In genomic region chr22:40666151-40666848, GRCh38 we compare ENCODE assay signal across 10 cellular contexts. TPM values are rescaled to one million over a fixed set of nuclear protein-coding genes. Genes with fewer than 3 reads are reported as not detected.
DNase-seq lines count a peak whose midpoint lies in the region; ATAC-seq and TF ChIP-seq lines count a peak whose summit lies in the region.
"Had no signal": no experiment of that assay in that cellular context is flagged by ENCODE, and none has a peak within 500 bp of the region (broad histone marks: within the 10 kb centered on the region; RNA-seq: fewer than 3 reads in every experiment).

No MANE protein-coding gene starts in this region.

- H3K4me1 ChIP-seq in thyroid gland = peaks cover 11 to 23% of the 10 kb centered on the region in 2 donors

- H3K36me3 ChIP-seq in thyroid gland = no peaks in the 10 kb centered on the region

- no peaks in the 10 kb centered on the region for H3K27me3 ChIP-seq in thyroid gland

- TF ChIP-seq POLR2A in thyroid gland (IDR thresholded peaks at IDR 0.05) = no peak

- ATAC-seq in HG03280 (IDR thresholded peaks at IDR 0.05; ENCODE audit: unreplicated experiment) = no peak

- WGBS in thyroid gland, 2 donors = 41 to 49% methylated on average over 7 of the region's 7 CpGs

- H3K4me3 ChIP-seq in coronary artery = no peak overlapping the region
- no peak overlapping the region for H3K4me3 ChIP-seq in thyroid gland (replicated peaks in 1 of 3)

- H3K27ac ChIP-seq in coronary artery = peak overlapping the region; percentile 78 to 86
- H3K27ac ChIP-seq in thyroid gland = peak overlapping the region; percentile 56 to 82 (median 68)

- TF ChIP-seq CTCF in coronary artery (IDR thresholded peaks at IDR 0.05) = no peak
- TF ChIP-seq CTCF in thyroid gland (IDR thresholded peaks at IDR 0.05) = no peak

- H3K9me3 ChIP-seq in thyroid gland = no peaks in the 10 kb centered on the region

- peak; percentile 32 for DNase-seq in NCI-H1092 (lab: John Stamatoyannopoulos, UW)
- DNase-seq in NCI-H1092 treated with DMSO at 0.1 percent for 48 hours (lab: John Stamatoyannopoulos, UW) = no peak
- DNase-seq in coronary artery (ENCODE audit: low spot score) = no peak
- DNase-seq in lung microvascular endothelial cell (ENCODE audit: low read depth in 2 of 2) = peak; percentile 16 to 41
- DNase-seq in thyroid gland = peak; percentile 67 to 75
- no peak for DNase-seq in epidermal melanocyte (ENCODE audit: insufficient read length, low spot score)
- no peak for DNase-seq in T-helper 2 cell
- DNase-seq: 8988T; stimulated activated CD4-positive, alpha-beta T cell treated with anti-CD3 and anti-CD28 coated beads, Interleukin-15, amount 100 ng/mL, for 24 hours had no signal

- intact Hi-C loops in thyroid gland (cut with DNase I) = no loop called here

RNA-seq across cellular contexts. Expression of gene MCHR1, which starts 13.0 kb away (rescaled TPM):
- 0.22 TPM in 1 of 2 replicates, not detected in the other for total RNA-seq in lung microvascular endothelial cell
- not detected for total RNA-seq in thyroid gland

RNA-seq across cellular contexts. Expression of gene MRTFA, which starts 29.8 kb away (rescaled TPM):
- 13.1 and 14.5 TPM in 2 replicates for total RNA-seq in lung microvascular endothelial cell
- 100 to 1,000 TPM in 3 of 4 donors, 10 to 100 TPM in 1; 81.4 to 210 (median 122) TPM for total RNA-seq in thyroid gland

Comparison
In these comparisons a context has a peak if more than half of its experiments do, and no peak if none do; other contexts are left out.
1. DNase-seq: peak in NCI-H1092 (single experiment), lung microvascular endothelial cell (2 of 2) and thyroid gland (2 of 2); none in NCI-H1092 treated with DMSO at 0.1 percent for 48 hours (single experiment), coronary artery (single experiment), epidermal melanocyte (single experiment) and T-helper 2 cell (0 of 5).